Comparison of ENCODE assay signal across 8 cellular contexts in the genomic region with DNA sequence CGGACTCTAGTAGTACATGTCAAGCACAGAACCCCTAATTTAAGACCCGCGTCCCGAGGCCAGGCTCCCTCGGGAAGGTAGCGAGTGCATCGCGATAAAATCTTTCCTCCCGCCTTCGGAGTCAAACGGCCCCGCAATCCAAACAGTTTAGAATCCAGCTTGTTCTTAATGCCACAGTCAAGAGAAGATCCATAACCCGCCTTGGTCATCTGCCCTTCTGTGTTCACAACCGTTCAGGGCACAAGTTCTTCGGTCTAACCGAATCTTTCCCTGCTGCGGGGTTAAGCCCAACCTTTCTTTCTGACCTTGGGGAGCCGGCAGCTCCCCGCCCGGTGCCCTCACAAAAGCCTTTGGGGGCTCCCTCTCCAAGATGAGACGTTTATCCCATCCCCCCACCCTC. TPM values are rescaled to one million over a fixed set of nuclear protein-coding genes. Genes with fewer than 3 reads are reported as not detected.
DNase-seq lines count a peak whose midpoint lies in the region; ATAC-seq and TF ChIP-seq lines count a peak whose summit lies in the region.

No MANE protein-coding gene starts in this region.

- peaks cover 21% of the 10 kb centered on the region for H3K36me3 Mint-ChIP-seq in nephron progenitor cell (ENCODE audit: low read depth)

- DNase-seq in heart right ventricle, result no peak
- DNase-seq in left cardiac atrium, result no peak
- DNase-seq in epithelial cell of prostate (ENCODE audit: low read depth, low spot score), result no peak
- DNase-seq in nephron progenitor cell, result peak; percentile 31
- DNase-seq in UCSD-AML1 (lab: John Stamatoyannopoulos, UW; ENCODE audit: unreplicated experiment), result no peak

- ATAC-seq in heart right ventricle, result peak in 3 of 8 donors; percentile 0 to 22 (median 3)
- no peak for ATAC-seq in left cardiac atrium
- peak; percentile 40 for ATAC-seq in SK-N-SH treated with all-trans-retinoic acid at 6 μM for 48 hours
- ATAC-seq in HG02571 (IDR thresholded peaks at IDR 0.05; ENCODE audit: unreplicated experiment), result no peak
- ATAC-seq in GM18505 (IDR thresholded peaks at IDR 0.05; ENCODE audit: unreplicated experiment), result no peak

- peaks cover 0 to 66% (median 46%) of the 10 kb centered on the region in 9 donors for H3K4me1 ChIP-seq in heart right ventricle

- H3K4me3 Mint-ChIP-seq in nephron progenitor cell, result peak overlapping the region; percentile 96

- WGBS in heart right ventricle, 2 donors, result 0 to 1% methylated on average over 21 of the region's 21 CpGs

- H3K36me3 ChIP-seq in heart right ventricle, result peaks cover 0 to 28% (median 11%) of the 10 kb centered on the region in 9 donors

- H3K27ac ChIP-seq in heart right ventricle (peak overlapping the region in 9 of 10 donors; percentile 77 to 97 (median 91)), epithelial cell of prostate (peak overlapping the region; percentile 67)

- no peak for TF ChIP-seq CTCF in heart right ventricle (IDR thresholded peaks at IDR 0.05)
- TF ChIP-seq CTCF in nephron progenitor cell (IDR thresholded peaks at IDR 0.05), result no peak

- intact Hi-C loops in heart right ventricle (cut with DNase I) (loop anchor here in 5 of 10 donors (5.0 kb wide), 3 partner anchors 34 to 504 kb away; a partner anchor contains a TSS), left cardiac atrium (cut with DNase I) (no loop called here)

- no peaks in the 10 kb centered on the region for H3K27me3 ChIP-seq in heart right ventricle

- peaks cover 59% of the 10 kb centered on the region for H3K4me1 Mint-ChIP-seq in nephron progenitor cell

- peak overlapping the region; percentile 83 to 100 (median 94) for H3K4me3 ChIP-seq in heart right ventricle

- no peak for TF ChIP-seq POLR2A in GM18505 (IDR thresholded peaks at IDR 0.05; ENCODE audit: borderline replicate concordance, extremely low read depth, insufficient read depth, insufficient read length)

- H3K27me3 Mint-ChIP-seq in nephron progenitor cell (ENCODE audit: low read depth, poor library complexity), result no peaks in the 10 kb centered on the region

- H3K9me3 ChIP-seq in heart right ventricle, result no peaks in the 10 kb centered on the region

- no peaks in the 10 kb centered on the region for H3K9me3 Mint-ChIP-seq in nephron progenitor cell

- peak overlapping the region; percentile 67 for H3K27ac Mint-ChIP-seq in nephron progenitor cell

TF ChIP-seq in SK-N-SH treated with all-trans-retinoic acid at 6 μM for 48 hours, 23 proteins besides CTCF, POLR2A, EP300 and RAD21:
- TF ChIP-seq ESRRG (CRISPR knock-in tag; IDR thresholded peaks at IDR 0.05) (no peak), ZNF8 (CRISPR knock-in tag; IDR thresholded peaks at IDR 0.05) (no peak), TOX (CRISPR knock-in tag; IDR thresholded peaks at IDR 0.05; ENCODE audit: borderline replicate concordance) (no peak), ZNF70 (CRISPR knock-in tag; IDR thresholded peaks at IDR 0.05) (no peak), ZC3H10 (CRISPR knock-in tag; IDR thresholded peaks at IDR 0.05) (no peak), TCF4 (CRISPR knock-in tag; IDR thresholded peaks at IDR 0.05; ENCODE audit: borderline replicate concordance) (no peak), ISL1 (CRISPR knock-in tag; IDR thresholded peaks at IDR 0.05) (no peak), CSDC2 (CRISPR knock-in tag; IDR thresholded peaks at IDR 0.05) (no peak)
- TF ChIP-seq, protein P1, sequence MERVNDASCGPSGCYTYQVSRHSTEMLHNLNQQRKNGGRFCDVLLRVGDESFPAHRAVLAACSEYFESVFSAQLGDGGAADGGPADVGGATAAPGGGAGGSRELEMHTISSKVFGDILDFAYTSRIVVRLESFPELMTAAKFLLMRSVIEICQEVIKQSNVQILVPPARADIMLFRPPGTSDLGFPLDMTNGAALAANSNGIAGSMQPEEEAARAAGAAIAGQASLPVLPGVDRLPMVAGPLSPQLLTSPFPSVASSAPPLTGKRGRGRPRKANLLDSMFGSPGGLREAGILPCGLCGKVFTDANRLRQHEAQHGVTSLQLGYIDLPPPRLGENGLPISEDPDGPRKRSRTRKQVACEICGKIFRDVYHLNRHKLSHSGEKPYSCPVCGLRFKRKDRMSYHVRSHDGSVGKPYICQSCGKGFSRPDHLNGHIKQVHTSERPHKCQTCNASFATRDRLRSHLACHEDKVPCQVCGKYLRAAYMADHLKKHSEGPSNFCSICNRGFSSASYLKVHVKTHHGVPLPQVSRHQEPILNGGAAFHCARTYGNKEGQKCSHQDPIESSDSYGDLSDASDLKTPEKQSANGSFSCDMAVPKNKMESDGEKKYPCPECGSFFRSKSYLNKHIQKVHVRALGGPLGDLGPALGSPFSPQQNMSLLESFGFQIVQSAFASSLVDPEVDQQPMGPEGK (CRISPR knock-in tag; IDR thresholded peaks at IDR 0.05; ENCODE audit: borderline replicate concordance), result no peak
- TF ChIP-seq, protein P2, sequence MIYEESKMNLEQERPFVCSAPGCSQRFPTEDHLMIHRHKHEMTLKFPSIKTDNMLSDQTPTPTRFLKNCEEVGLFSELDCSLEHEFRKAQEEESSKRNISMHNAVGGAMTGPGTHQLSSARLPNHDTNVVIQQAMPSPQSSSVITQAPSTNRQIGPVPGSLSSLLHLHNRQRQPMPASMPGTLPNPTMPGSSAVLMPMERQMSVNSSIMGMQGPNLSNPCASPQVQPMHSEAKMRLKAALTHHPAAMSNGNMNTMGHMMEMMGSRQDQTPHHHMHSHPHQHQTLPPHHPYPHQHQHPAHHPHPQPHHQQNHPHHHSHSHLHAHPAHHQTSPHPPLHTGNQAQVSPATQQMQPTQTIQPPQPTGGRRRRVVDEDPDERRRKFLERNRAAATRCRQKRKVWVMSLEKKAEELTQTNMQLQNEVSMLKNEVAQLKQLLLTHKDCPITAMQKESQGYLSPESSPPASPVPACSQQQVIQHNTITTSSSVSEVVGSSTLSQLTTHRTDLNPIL (CRISPR knock-in tag; IDR thresholded peaks at IDR 0.05; ENCODE audit: low read depth), result no peak
TF ChIP-seq in SK-N-SH treated with all-trans-retinoic acid at 6 μM for 48 hours: peak in this region for 0.

RNA-seq across cellular contexts. Expression of a gene that starts 30.3 kb away (rescaled TPM):
- total RNA-seq in heart right ventricle (not detected), left cardiac atrium (not detected)
- polyA plus RNA-seq in heart right ventricle, result not detected

RNA-seq across cellular contexts. Expression of a gene that starts 38.5 kb away (rescaled TPM):
- total RNA-seq in heart right ventricle (10 to 100 TPM; 44.4 to 70.6 (median 58.0) TPM), left cardiac atrium (10 to 100 TPM; 37.4 to 39.6 TPM)
- 10 to 100 TPM; 27.1 to 97.2 TPM for polyA plus RNA-seq in heart right ventricle
